Comparison of ENCODE assay signal across 8 cellular contexts in the genomic region with DNA sequence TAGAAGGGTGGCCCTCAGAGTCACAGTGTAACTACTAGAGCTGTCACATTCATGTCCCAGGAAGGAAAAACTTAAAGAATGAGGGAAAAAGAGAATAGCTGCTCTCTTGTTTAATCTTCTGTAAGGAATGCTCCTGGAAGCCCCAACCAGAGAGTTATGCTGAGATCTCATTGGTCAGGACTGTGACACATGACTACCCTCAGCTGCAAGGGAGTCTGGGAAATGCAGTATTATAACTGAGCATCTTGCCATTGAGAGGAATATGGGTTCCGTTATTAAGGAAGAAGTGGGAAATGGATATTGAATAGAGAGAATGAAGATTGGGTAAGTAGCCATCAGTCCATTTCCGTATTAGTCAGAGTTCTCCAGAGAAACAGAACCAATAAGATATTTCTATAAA.
"Had no signal": no experiment of that assay in that cellular context is flagged by ENCODE, and none has a peak within 500 bp of the region (broad histone marks: within the 10 kb centered on the region; RNA-seq: fewer than 3 reads in every experiment).

No MANE protein-coding gene starts in this region.

- H3K9ac ChIP-seq: GM23248, KMS-11 had no signal

- H3K27ac ChIP-seq: GM23248, KMS-11 had no signal

- H3K4me3 ChIP-seq: GM23248 had no signal

- FAIRE-seq: H1, H54, HTR-8/SVneo had no signal

- H2AFZ ChIP-seq: GM23248 had no signal

- H3K4me2 ChIP-seq: KMS-11 had no signal

- DNase-seq: GM23248, H9, HCEC 1CT, KBM-7 had no signal
